Comparison of ENCODE assay signal across 12 cellular contexts in genomic region chr17:76687278-76688164, GRCh38. TPM values are rescaled to one million over a fixed set of nuclear protein-coding genes. Genes with fewer than 3 reads are reported as not detected.
DNase-seq lines count a peak whose midpoint lies in the region; ATAC-seq and TF ChIP-seq lines count a peak whose summit lies in the region.
"Had no signal": no experiment of that assay in that cellular context is flagged by ENCODE, and none has a peak within 500 bp of the region (broad histone marks: within the 10 kb centered on the region; RNA-seq: fewer than 3 reads in every experiment).

No MANE protein-coding gene starts in this region.

- H2AFZ ChIP-seq in fibroblast of lung (ENCODE audit: low read length) = no peak overlapping the region
- H2AFZ ChIP-seq in SK-N-SH (ENCODE audit: low read depth) = no peak overlapping the region

- H3K79me2 ChIP-seq in fibroblast of lung (ENCODE audit: control insufficient read depth, insufficient read depth, low read length) (peaks cover 15% of the 10 kb centered on the region), SK-N-SH (ENCODE audit: insufficient read depth) (peaks cover 40% of the 10 kb centered on the region)

- POLR2A ChIA-PET in SK-N-SH (lab: Yijun Ruan, JAX) = interaction anchor here (1.1 to 2.3 kb wide), 2 partner anchors 10 to 133 kb away, joined by 3 to 8 read pairs; no protein-coding TSS in a partner anchor

- H4K20me1 ChIP-seq in fibroblast of lung (ENCODE audit: control insufficient read depth, extremely low read depth, insufficient read depth, low read length) = no peaks in the 10 kb centered on the region
- H4K20me1 ChIP-seq in SK-N-SH (ENCODE audit: insufficient read depth) = peaks cover 18% of the 10 kb centered on the region

- WGBS in SK-N-SH (ENCODE audit: low lambda C conversion rate) = 88% methylated on average over 26 of the region's 26 CpGs

- no peaks in the 10 kb centered on the region for H3K27me3 ChIP-seq in NT2/D1 (ENCODE audit: insufficient read depth, insufficient read length)
- no peaks in the 10 kb centered on the region for H3K27me3 ChIP-seq in fibroblast of lung (ENCODE audit: control insufficient read depth, insufficient read depth, low read length)
- H3K27me3 ChIP-seq in mucosa of rectum (ENCODE audit: control insufficient read depth in 2 of 2, insufficient read depth in 2 of 2, low read length in 2 of 2) = peaks cover 0 to 6% of the 10 kb centered on the region in 2 donors
- H3K27me3 ChIP-seq in SK-N-SH (ENCODE audit: insufficient read depth) = no peaks in the 10 kb centered on the region

- H3F3A ChIP-seq in SK-N-SH (replicated peaks; ENCODE audit: insufficient read depth) = peaks cover 4% of the 10 kb centered on the region

- no peak for TF ChIP-seq RAD21 in SK-N-SH (IDR thresholded peaks at IDR 0.05; ENCODE audit: low read length)

- CTCF ChIA-PET in SK-N-SH (lab: Yijun Ruan, JAX) = interaction anchor here (0.6 to 12.2 kb wide), 11 partner anchors 10 to 379 kb away, joined by 3 to 255 read pairs (median 5); partner anchors contain the start of gene MXRA7

- TF ChIP-seq EP300 in SK-N-SH (IDR thresholded peaks at IDR 0.05; ENCODE audit: borderline replicate concordance in 1 of 2, low read depth in 1 of 2, low read length in 1 of 2) = no peak

- H3K9me3 ChIP-seq in NT2/D1 (ENCODE audit: insufficient read depth, low read length) (no peaks in the 10 kb centered on the region), fibroblast of lung (ENCODE audit: control insufficient read depth, insufficient read depth, low read depth, low read length) (no peaks in the 10 kb centered on the region), mucosa of rectum (ENCODE audit: control insufficient read depth in 2 of 2, low read length in 2 of 2) (no peaks in the 10 kb centered on the region), SK-N-SH (no peaks in the 10 kb centered on the region)

- ATAC-seq in GM19397 (IDR thresholded peaks at IDR 0.05; ENCODE audit: unreplicated experiment) (no peak), GM18861 (IDR thresholded peaks at IDR 0.05; ENCODE audit: unreplicated experiment) (no peak)
- ATAC-seq: activated T-helper 17 cell treated with anti-CD3 and anti-CD28 coated beads, Interleukin-2, amount 50 U/mL, for 72 hours; stimulated activated naive CD8-positive, alpha-beta T cell treated with anti-CD3 and anti-CD28 coated beads, Interleukin-15, Interleukin-2, amounts not matched to agents 100 U/mL and 50 U/mL, for 24 hours had no signal

- H3K4me3 ChIP-seq in NT2/D1 (ENCODE audit: insufficient read length, low read depth) = no peak overlapping the region
- H3K4me3 ChIP-seq in fibroblast of lung (replicated peaks in 1 of 4; ENCODE audit: control extremely low read depth in 1 of 4, insufficient read depth in 1 of 4, low read depth in 3 of 4, low read length in 4 of 4) = no peak overlapping the region
- H3K4me3 ChIP-seq in mucosa of rectum (ENCODE audit: low read length in 2 of 2) = no peak overlapping the region
- H3K4me3 ChIP-seq in SK-N-SH (ENCODE audit: low read depth in 2 of 2, low read length in 1 of 2) = no peak overlapping the region

- H3K36me3 ChIP-seq in NT2/D1 (ENCODE audit: insufficient read depth, insufficient read length, low read length) (peaks cover 29% of the 10 kb centered on the region), fibroblast of lung (ENCODE audit: control insufficient read depth, insufficient read depth, low read length) (peaks cover 14% of the 10 kb centered on the region), mucosa of rectum (ENCODE audit: control insufficient read depth in 2 of 2, insufficient read depth in 2 of 2, low read length in 2 of 2) (peaks cover 0 to 3% of the 10 kb centered on the region in 2 donors), SK-N-SH (replicated peaks in 1 of 2; ENCODE audit: control insufficient read depth in 1 of 2, insufficient read depth in 2 of 2, low read length in 1 of 2) (peaks cover 12 to 30% of the 10 kb centered on the region in 2 experiments)

- H3K27ac ChIP-seq in fibroblast of lung (ENCODE audit: insufficient read depth, low read length) (peak overlapping the region; percentile 60), mucosa of rectum (ENCODE audit: low read depth in 2 of 2, low read length in 2 of 2) (peak overlapping the region; percentile 78 to 79), SK-N-SH (ENCODE audit: low read depth in 2 of 2, low read length in 1 of 2) (peak overlapping the region in 1 of 2 experiments; percentile 13; a peak in 2 of 4 replicates)

- H3K4me2 ChIP-seq in fibroblast of lung (ENCODE audit: extremely low read depth, insufficient read depth, low read length) = peak overlapping the region; percentile 65
- H3K4me2 ChIP-seq in SK-N-SH = no peak overlapping the region

- DNase-seq in NT2/D1 (ENCODE audit: low read depth, low spot score) = no peak
- DNase-seq in fibroblast of lung (ENCODE audit: low read depth in 2 of 2) = no peak
- peak; percentile 7 for DNase-seq in superior temporal gyrus (ENCODE audit: extremely low spot score)
- no peak for DNase-seq in stimulated activated naive CD4-positive, alpha-beta T cell (lab: John Stamatoyannopoulos, UW)
- DNase-seq in SK-N-SH = no peak
- DNase-seq: effector CD8-positive, alpha-beta T cell; immature natural killer cell; stimulated activated naive CD8-positive, alpha-beta T cell treated with anti-CD3 and anti-CD28 coated beads, Interleukin-15, Interleukin-2, amounts not matched to agents 100 U/mL and 50 U/mL, for 24 hours had no signal

- H3K9ac ChIP-seq in NT2/D1 (ENCODE audit: insufficient read length, low read depth) = peak overlapping the region; percentile 33
- no peak overlapping the region for H3K9ac ChIP-seq in fibroblast of lung (ENCODE audit: insufficient read depth, low read length)
- H3K9ac ChIP-seq in mucosa of rectum (ENCODE audit: low read depth in 1 of 2, low read length in 2 of 2) = no peak overlapping the region
- no peak overlapping the region for H3K9ac ChIP-seq in SK-N-SH

- TF ChIP-seq CTCF in fibroblast of lung (conservative IDR thresholded peaks at IDR 0.05 in 1 of 2, IDR thresholded peaks at IDR 0.05 in 1 of 2; ENCODE audit: low read depth in 1 of 2, low read length in 2 of 2) (no peak), SK-N-SH (IDR thresholded peaks at IDR 0.05) (no peak)

- no peaks in the 10 kb centered on the region for H3K9me2 ChIP-seq in SK-N-SH

- peaks cover 17% of the 10 kb centered on the region for H3K4me1 ChIP-seq in NT2/D1 (ENCODE audit: insufficient read depth, insufficient read length)
- H3K4me1 ChIP-seq in fibroblast of lung (ENCODE audit: control insufficient read depth, extremely low read depth, insufficient read depth, low read length) = peaks cover 18% of the 10 kb centered on the region
- H3K4me1 ChIP-seq in mucosa of rectum (ENCODE audit: control insufficient read depth in 2 of 2, insufficient read depth in 2 of 2, low read length in 2 of 2) = peaks cover 9% of the 10 kb centered on the region in 2 donors
- peaks cover 0 to 20% of the 10 kb centered on the region in 2 experiments; a peak in 1 of 4 replicates for H3K4me1 ChIP-seq in SK-N-SH (ENCODE audit: control insufficient read depth in 1 of 2, insufficient read depth in 2 of 2, low read depth in 1 of 2, low read length in 1 of 2)

TF ChIP-seq in SK-N-SH, 30 proteins besides CTCF, POLR2A, EP300 and RAD21 (continues in another document):
- TF ChIP-seq USF2 (IDR thresholded peaks at IDR 0.05; ENCODE audit: borderline replicate concordance, low read depth, low read length) = no peak
- no peak for TF ChIP-seq NRF1 (IDR thresholded peaks at IDR 0.05; ENCODE audit: low read depth, low read length)
- no peak for TF ChIP-seq FOSL2 (IDR thresholded peaks at IDR 0.05; ENCODE audit: borderline replicate concordance, low read depth)
- no peak for TF ChIP-seq GATA2 (CRISPR knock-in tag; IDR thresholded peaks at IDR 0.05)

RNA-seq across cellular contexts. Expression of gene MXRA7, which starts 23.2 kb away (rescaled TPM):
- total RNA-seq in fibroblast of lung = 127 and 142 TPM in 2 replicates
- polyA plus RNA-seq in fibroblast of lung (215 and 307 TPM in 2 replicates), SK-N-SH (2012; rRNA removed) (154 and 187 TPM in 2 replicates)
- 189 and 250 TPM in 2 replicates for polyA plus RNA-seq in fibroblast of lung (2012)
- 200 and 284 TPM in 2 replicates for polyA minus RNA-seq in fibroblast of lung (ENCODE audit: low replicate concordance)
- 223 and 232 TPM in 2 replicates for polyA plus RNA-seq in SK-N-SH (2012; cell fraction: cytosol; rRNA removed)
- 55.0 and 81.5 TPM in 2 replicates for polyA plus RNA-seq in SK-N-SH (2012; cell fraction: nucleus; rRNA removed)

RNA-seq across cellular contexts. Expression of gene JMJD6, which starts 38.9 kb away (rescaled TPM):
- total RNA-seq in fibroblast of lung = 13.6 and 16.2 TPM in 2 replicates
- polyA plus RNA-seq in fibroblast of lung (16.5 and 17.7 TPM in 2 replicates), SK-N-SH (2012; rRNA removed) (20.1 and 23.3 TPM in 2 replicates)
- 36.7 and 39.6 TPM in 2 replicates for polyA plus RNA-seq in fibroblast of lung (2012)
- polyA minus RNA-seq in fibroblast of lung (ENCODE audit: low replicate concordance) = 32.0 and 51.9 TPM in 2 replicates
- polyA plus RNA-seq in SK-N-SH (2012; cell fraction: cytosol; rRNA removed) = 15.2 and 15.7 TPM in 2 replicates
- polyA plus RNA-seq in SK-N-SH (2012; cell fraction: nucleus; rRNA removed) = 60.2 and 109 TPM in 2 replicates

RNA-seq across cellular contexts. Expression of gene METTL23, which starts 39.1 kb away (rescaled TPM):
- total RNA-seq in fibroblast of lung = 21.1 and 26.4 TPM in 2 replicates
- polyA plus RNA-seq in fibroblast of lung = 34.5 and 35.1 TPM in 2 replicates
- 28.1 and 31.8 TPM in 2 replicates for polyA plus RNA-seq in fibroblast of lung (2012)
- polyA minus RNA-seq in fibroblast of lung (ENCODE audit: low replicate concordance) = 9.5 and 15.8 TPM in 2 replicates
- 75.9 and 96.8 TPM in 2 replicates for polyA plus RNA-seq in SK-N-SH (2012; rRNA removed)
- 87.6 and 89.2 TPM in 2 replicates for polyA plus RNA-seq in SK-N-SH (2012; cell fraction: cytosol; rRNA removed)
- polyA plus RNA-seq in SK-N-SH (2012; cell fraction: nucleus; rRNA removed) = 80.8 and 107 TPM in 2 replicates

RNA-seq across cellular contexts. Expression of gene ST6GALNAC1, which starts 44.0 kb away (rescaled TPM):
- not detected in 2 replicates for total RNA-seq in fibroblast of lung
- polyA plus RNA-seq in fibroblast of lung (not detected in 2 replicates), SK-N-SH (2012; rRNA removed) (not detected in 2 replicates)
- polyA plus RNA-seq in fibroblast of lung (2012) = not detected in 2 replicates
- not detected in 2 replicates for polyA minus RNA-seq in fibroblast of lung (ENCODE audit: low replicate concordance)
- polyA plus RNA-seq in SK-N-SH (2012; cell fraction: cytosol; rRNA removed) = not detected in 2 replicates
- 0.11 TPM in 1 of 2 replicates, not detected in the other for polyA plus RNA-seq in SK-N-SH (2012; cell fraction: nucleus; rRNA removed)
- polyA plus RNA-seq: immature natural killer cell had no signal

RNA-seq across cellular contexts. Expression of gene SRSF2, which starts 49.6 kb away (rescaled TPM):
- total RNA-seq in fibroblast of lung = 59.6 and 77.5 TPM in 2 replicates
- 203 and 238 TPM in 2 replicates for polyA plus RNA-seq in fibroblast of lung
- polyA plus RNA-seq in fibroblast of lung (2012) = 156 and 211 TPM in 2 replicates
- 72.2 and 86.0 TPM in 2 replicates for polyA minus RNA-seq in fibroblast of lung (ENCODE audit: low replicate concordance)
- polyA plus RNA-seq in SK-N-SH (2012; rRNA removed) = 211 and 271 TPM in 2 replicates
- polyA plus RNA-seq in SK-N-SH (2012; cell fraction: cytosol; rRNA removed) = 162 and 197 TPM in 2 replicates
- polyA plus RNA-seq in SK-N-SH (2012; cell fraction: nucleus; rRNA removed) = 1,226 and 1,940 TPM in 2 replicates
